ENCODE assay signal across 8 cellular contexts in genomic region chr9:85940832-85941616, GRCh38. TPM values are rescaled to one million over a fixed set of nuclear protein-coding genes. Genes with fewer than 3 reads are reported as not detected.
DNase-seq lines count a peak whose midpoint lies in the region; ATAC-seq and TF ChIP-seq lines count a peak whose summit lies in the region.

NAA35 (plus strand) TSS chr9:85941146; CDS start chr9:85942160, 1,014 bp downstream.

- peak; percentile 66 for TF ChIP-seq POLR2A in testis (IDR thresholded peaks at IDR 0.05)

- no peaks in the 10 kb centered on the region for H3K9me3 Mint-ChIP-seq in activated naive CD8-positive, alpha-beta T cell (ENCODE audit: low read depth)

- peak; percentile 93 for DNase-seq in NCI-H1105 (lab: John Stamatoyannopoulos, UW)
- peak; percentile 86 for DNase-seq in SKM-1 treated with dmso at 0.1 percent for 144 hours (lab: John Stamatoyannopoulos, UW; ENCODE audit: unreplicated experiment)
- DNase-seq in glomerular endothelial cell (ENCODE audit: extremely low read depth, low read depth, low spot score), result peak; percentile 97
- peak; percentile 95 for DNase-seq in omental fat pad (ENCODE audit: low spot score)
- peak; percentile 99 for DNase-seq in testis

- peak within 1 kb of the TSS; percentile 91 for H3K4me3 Mint-ChIP-seq in activated naive CD8-positive, alpha-beta T cell

- H3K4me3 ChIP-seq in GM08714 (ENCODE audit: low read length) (peak within 1 kb of the TSS; percentile 98), testis (peak within 1 kb of the TSS; percentile 80 to 98)

- H3K4me1 ChIP-seq in testis, result peaks cover 10% of the 10 kb centered on the region

- WGBS in testis, 2 donors, result 0% methylated on average over 37 to 65 of the region's 93 CpGs

- H3K4me1 Mint-ChIP-seq in activated naive CD8-positive, alpha-beta T cell (ENCODE audit: low read depth), result peaks cover 15% of the 10 kb centered on the region

- no peaks in the 10 kb centered on the region for H3K27me3 ChIP-seq in testis

- H3K9me3 ChIP-seq in testis, result no peaks in the 10 kb centered on the region

- H3K36me3 ChIP-seq in testis (ENCODE audit: low read depth, missing control alignments), result no peaks in the 10 kb centered on the region

- intact Hi-C loops in testis (cut with DNase I; ENCODE audit: low total_unique reads), result no loop called here

- H3K27ac Mint-ChIP-seq in activated naive CD8-positive, alpha-beta T cell, result peak within 1 kb of the TSS; percentile 97

- H3K36me3 Mint-ChIP-seq in activated naive CD8-positive, alpha-beta T cell, result no peaks in the 10 kb centered on the region

- ATAC-seq in HG02623 (IDR thresholded peaks at IDR 0.05; ENCODE audit: unreplicated experiment), result peak; percentile 80
- peak; percentile 98 for ATAC-seq in omental fat pad (ENCODE audit: low FRiP score)

- H3K27ac ChIP-seq in testis, result peak within 1 kb of the TSS; percentile 92 to 95

- TF ChIP-seq CTCF in omental fat pad (IDR thresholded peaks at IDR 0.05), result no peak
- TF ChIP-seq CTCF in testis (IDR thresholded peaks at IDR 0.05), result peak in 1 of 3 experiments; percentile 17

- no peaks in the 10 kb centered on the region for H3K27me3 Mint-ChIP-seq in activated naive CD8-positive, alpha-beta T cell

RNA-seq across cellular contexts. Expression of gene NAA35, which starts in this region (rescaled TPM):
- total RNA-seq in glomerular endothelial cell (14.6 and 14.8 TPM in 2 replicates), omental fat pad (10 to 100 TPM; 13.3 to 23.8 (median 14.6) TPM), testis (10 to 100 TPM; 32.8 to 41.4 TPM)
- polyA plus RNA-seq in testis (ENCODE audit: insufficient read depth, low read depth, low replicate concordance), result 35.7 TPM

Comparison
In these comparisons a context has a peak if more than half of its experiments do, and no peak if none do; other contexts are left out.
1. Peak in every context shown above with its lines: DNase-seq, ATAC-seq, H3K4me3 ChIP-seq and H3K27ac ChIP-seq.